ENCODE assay signal across 8 cellular contexts in the genomic region with DNA sequence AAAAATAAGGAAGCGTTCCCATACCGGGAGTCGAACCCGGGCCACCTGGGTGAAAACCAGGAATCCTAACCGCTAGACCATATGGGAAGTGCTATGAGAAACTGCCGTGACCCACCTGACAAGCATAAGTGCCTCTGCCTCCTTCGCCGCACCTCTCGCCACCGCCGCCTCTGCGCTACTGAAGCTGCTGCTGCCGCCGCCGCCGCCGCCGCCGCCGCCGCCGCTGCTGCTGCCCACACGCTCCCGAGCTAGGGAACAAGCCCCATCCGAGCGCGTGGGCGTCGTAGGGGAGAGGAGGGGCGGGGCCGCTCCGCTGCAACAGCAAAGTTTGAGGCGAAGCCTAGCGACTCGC.
A peak's percentile ranks its signal among the peaks of the same experiment; 100 is the strongest.
DNase-seq lines count a peak whose midpoint lies in the region; ATAC-seq lines count a peak whose summit lies in the region.

No MANE protein-coding gene starts in this region.

- H3K36me3 ChIP-seq in BLaER1 (peaks cover 8% of the 10 kb centered on the region), endocrine pancreas (ENCODE audit: control insufficient read depth, insufficient read depth, low read length) (no peaks in the 10 kb centered on the region)

- H3K4me2 ChIP-seq in BLaER1: peak overlapping the region; percentile 88

- peak overlapping the region; percentile 92 for H3K9ac ChIP-seq in BLaER1
- peak overlapping the region; percentile 97 for H3K9ac ChIP-seq in endocrine pancreas (ENCODE audit: control insufficient read depth, insufficient read depth, low read length)

- ATAC-seq in GM19372 (IDR thresholded peaks at IDR 0.05; ENCODE audit: low read depth, unreplicated experiment) (peak; percentile 27), HG03460 (IDR thresholded peaks at IDR 0.05; ENCODE audit: unreplicated experiment) (peak; percentile 13)

- H4K20me1 ChIP-seq in BLaER1: peaks cover 38% of the 10 kb centered on the region

- H3K4me3 ChIP-seq in BLaER1 (peak overlapping the region; percentile 78), endocrine pancreas (ENCODE audit: control insufficient read depth, insufficient read depth, low read length) (peak overlapping the region; percentile 74)

- DNase-seq in NK-92 treated with Interleukin-12 subunit alpha and Interleukin-12 subunit beta, amount 100 ng/mL, for 24 hours (lab: John Stamatoyannopoulos, UW): peak; percentile 83
- peak; percentile 90 for DNase-seq in activated CD8-positive, alpha-beta memory T cell treated with anti-CD3 and anti-CD28 coated beads, Interleukin-2, amount 50 U/mL, for 4 hours
- DNase-seq in middle frontal gyrus (ENCODE audit: extremely low spot score, low spot score): peak; percentile 62
- DNase-seq in stimulated activated CD8-positive, alpha-beta memory T cell treated with anti-CD3 and anti-CD28 coated beads, Interleukin-4, amount 100 ng/mL, for 24 hours (ENCODE audit: low read depth): peak; percentile 81

- peak overlapping the region; percentile 89 for H3K27ac ChIP-seq in BLaER1

- H3K9me3 ChIP-seq in BLaER1: no peaks in the 10 kb centered on the region
- H3K9me3 ChIP-seq in endocrine pancreas (ENCODE audit: control insufficient read depth, low read length): no peaks in the 10 kb centered on the region

- H3K4me1 ChIP-seq in BLaER1 (peaks cover 44% of the 10 kb centered on the region), endocrine pancreas (ENCODE audit: control insufficient read depth, insufficient read depth, low read length) (peaks cover 46% of the 10 kb centered on the region)

- no peaks in the 10 kb centered on the region for H3K27me3 ChIP-seq in BLaER1
- H3K27me3 ChIP-seq in endocrine pancreas (ENCODE audit: control insufficient read depth, insufficient read depth, low read length): no peaks in the 10 kb centered on the region

Comparison
In these comparisons a context has a peak if more than half of its experiments do, and no peak if none do; other contexts are left out.
1. Peak in every context shown above with its lines: DNase-seq, ATAC-seq, H3K4me3 ChIP-seq and H3K27ac ChIP-seq.